Comparison of ENCODE assay signal across 1 cellular context in the genomic region with DNA sequence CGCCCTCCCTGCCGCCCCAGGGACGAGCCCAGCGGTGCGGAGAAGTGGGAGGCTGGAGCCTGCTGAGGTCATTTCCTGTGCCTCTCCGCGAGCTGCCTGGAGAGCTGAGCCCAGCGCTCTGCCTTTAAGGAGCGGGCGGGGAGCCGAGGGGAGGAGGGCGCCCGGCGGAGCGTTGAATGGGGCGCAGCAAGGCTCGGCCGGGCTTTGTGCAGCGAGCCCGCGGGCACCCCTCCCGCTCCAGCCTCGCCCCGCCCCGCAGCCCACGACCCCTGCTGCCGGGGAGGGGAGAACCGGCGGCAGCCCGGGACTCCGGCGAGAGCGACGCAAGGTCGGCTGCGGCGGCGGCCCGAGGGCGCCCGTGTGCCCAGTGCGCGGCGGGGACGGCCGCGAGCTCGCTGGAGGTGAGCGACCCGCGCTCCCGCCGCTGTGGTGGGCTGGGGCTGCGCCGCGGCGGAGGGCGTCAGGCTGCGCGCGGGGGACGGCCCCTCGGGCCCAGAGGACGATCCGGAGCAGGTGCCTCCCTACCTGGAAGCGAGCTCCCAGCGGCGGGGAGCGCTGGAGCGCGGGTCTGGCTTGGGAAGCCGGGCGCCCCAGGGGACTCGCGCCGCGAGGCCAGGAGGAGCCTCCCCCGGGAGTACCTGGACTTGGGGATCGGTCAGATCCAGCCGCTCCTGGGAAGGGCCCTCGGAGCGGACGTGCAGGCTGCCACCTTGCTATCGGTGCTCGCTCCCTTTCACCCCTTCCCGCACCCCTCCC.
TF ChIP-seq lines count a peak whose summit lies in the region.

Gene PLEKHH1 (plus strand): TSS at position 293 of the 756 bp plus-strand sequence. CDS start 8,578 bp downstream, outside the sequence.

TF ChIP-seq in HEK293, 187 proteins besides CTCF, POLR2A, EP300 and RAD21 (continued from another document and continues in another):
- TF ChIP-seq, protein P1, sequence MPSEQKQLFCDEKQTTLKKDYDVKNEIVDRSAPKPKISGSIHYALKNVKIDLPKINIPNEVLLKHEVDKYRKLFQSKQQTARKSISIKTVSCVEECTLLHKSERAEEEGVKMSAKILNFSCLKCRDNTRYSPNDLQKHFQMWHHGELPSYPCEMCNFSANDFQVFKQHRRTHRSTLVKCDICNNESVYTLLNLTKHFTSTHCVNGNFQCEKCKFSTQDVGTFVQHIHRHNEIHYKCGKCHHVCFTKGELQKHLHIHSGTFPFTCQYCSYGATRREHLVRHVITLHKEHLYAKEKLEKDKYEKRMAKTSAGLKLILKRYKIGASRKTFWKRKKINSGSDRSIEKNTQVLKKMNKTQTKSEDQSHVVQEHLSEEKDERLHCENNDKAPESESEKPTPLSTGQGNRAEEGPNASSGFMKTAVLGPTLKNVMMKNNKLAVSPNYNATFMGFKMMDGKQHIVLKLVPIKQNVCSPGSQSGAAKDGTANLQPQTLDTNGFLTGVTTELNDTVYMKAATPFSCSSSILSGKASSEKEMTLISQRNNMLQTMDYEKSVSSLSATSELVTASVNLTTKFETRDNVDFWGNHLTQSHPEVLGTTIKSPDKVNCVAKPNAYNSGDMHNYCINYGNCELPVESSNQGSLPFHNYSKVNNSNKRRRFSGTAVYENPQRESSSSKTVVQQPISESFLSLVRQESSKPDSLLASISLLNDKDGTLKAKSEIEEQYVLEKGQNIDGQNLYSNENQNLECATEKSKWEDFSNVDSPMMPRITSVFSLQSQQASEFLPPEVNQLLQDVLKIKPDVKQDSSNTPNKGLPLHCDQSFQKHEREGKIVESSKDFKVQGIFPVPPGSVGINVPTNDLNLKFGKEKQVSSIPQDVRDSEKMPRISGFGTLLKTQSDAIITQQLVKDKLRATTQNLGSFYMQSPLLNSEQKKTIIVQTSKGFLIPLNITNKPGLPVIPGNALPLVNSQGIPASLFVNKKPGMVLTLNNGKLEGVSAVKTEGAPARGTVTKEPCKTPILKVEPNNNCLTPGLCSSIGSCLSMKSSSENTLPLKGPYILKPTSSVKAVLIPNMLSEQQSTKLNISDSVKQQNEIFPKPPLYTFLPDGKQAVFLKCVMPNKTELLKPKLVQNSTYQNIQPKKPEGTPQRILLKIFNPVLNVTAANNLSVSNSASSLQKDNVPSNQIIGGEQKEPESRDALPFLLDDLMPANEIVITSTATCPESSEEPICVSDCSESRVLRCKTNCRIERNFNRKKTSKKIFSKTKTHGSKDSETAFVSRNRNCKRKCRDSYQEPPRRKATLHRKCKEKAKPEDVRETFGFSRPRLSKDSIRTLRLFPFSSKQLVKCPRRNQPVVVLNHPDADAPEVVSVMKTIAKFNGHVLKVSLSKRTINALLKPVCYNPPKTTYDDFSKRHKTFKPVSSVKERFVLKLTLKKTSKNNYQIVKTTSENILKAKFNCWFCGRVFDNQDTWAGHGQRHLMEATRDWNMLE (tag by site-specific recombination; conservative IDR thresholded peaks at IDR 0.05; ENCODE audit: low read depth) = no peak
- TF ChIP-seq ZNF169 (tag by site-specific recombination; IDR thresholded peaks at IDR 0.05) (no peak), ZNF596 (tag by site-specific recombination; IDR thresholded peaks at IDR 0.05) (no peak), PATZ1 (tag by site-specific recombination; IDR thresholded peaks at IDR 0.05) (peak; percentile 90), KLF9 (tag by site-specific recombination; IDR thresholded peaks at IDR 0.05; ENCODE audit: low read depth) (no peak), ZNF37A (tag by site-specific recombination; IDR thresholded peaks at IDR 0.05) (no peak), ZNF132 (tag by site-specific recombination; IDR thresholded peaks at IDR 0.05; ENCODE audit: borderline replicate concordance) (no peak), ZNF19 (tag by site-specific recombination; IDR thresholded peaks at IDR 0.05; ENCODE audit: low read depth) (no peak), SP3 (tag by site-specific recombination; IDR thresholded peaks at IDR 0.05) (peak; percentile 45), ZNF394 (tag by site-specific recombination; IDR thresholded peaks at IDR 0.05; ENCODE audit: borderline replicate concordance) (peak; percentile 61), MYNN (tag by site-specific recombination; IDR thresholded peaks at IDR 0.05; ENCODE audit: borderline replicate concordance) (no peak), IKZF3 (tag by site-specific recombination; IDR thresholded peaks at IDR 0.05) (peak; percentile 77), GLI2 (tag by site-specific recombination; IDR thresholded peaks at IDR 0.05; ENCODE audit: borderline replicate concordance, low read depth) (no peak), TCF7L2 (IDR thresholded peaks at IDR 0.05; ENCODE audit: borderline replicate concordance, low read depth, low read length) (no peak), ZNF214 (tag by site-specific recombination; IDR thresholded peaks at IDR 0.05; ENCODE audit: borderline replicate concordance) (no peak), ZNF510 (tag by site-specific recombination; IDR thresholded peaks at IDR 0.05; ENCODE audit: insufficient replicate concordance) (no peak), ZNF549 (tag by site-specific recombination; IDR thresholded peaks at IDR 0.05) (no peak), BCL11A (tag by site-specific recombination; IDR thresholded peaks at IDR 0.05; ENCODE audit: low read depth) (no peak), RBAK (tag by site-specific recombination; IDR thresholded peaks at IDR 0.05) (no peak), KLF1 (tag by site-specific recombination; IDR thresholded peaks at IDR 0.05) (0 out of 2 replicates have a peak, but pooled peaks have one; percentile 24), ZNF157 (tag by site-specific recombination; IDR thresholded peaks at IDR 0.05) (no peak), ZNF324 (tag by site-specific recombination; IDR thresholded peaks at IDR 0.05) (no peak), ZBTB49 (tag by site-specific recombination; IDR thresholded peaks at IDR 0.05; ENCODE audit: low read depth) (no peak), SETDB1 (IDR thresholded peaks at IDR 0.05; ENCODE audit: insufficient read length, low read length) (no peak), SCRT2 (tag by site-specific recombination; IDR thresholded peaks at IDR 0.05) (peak; percentile 52; the same call in 1 of the 2 replicates), ZNF221 (tag by site-specific recombination; IDR thresholded peaks at IDR 0.05; ENCODE audit: borderline replicate concordance) (no peak), SALL2 (tag by site-specific recombination; IDR thresholded peaks at IDR 0.05; ENCODE audit: borderline replicate concordance) (no peak), ZNF785 (tag by site-specific recombination; IDR thresholded peaks at IDR 0.05) (no peak), ZNF837 (tag by site-specific recombination; IDR thresholded peaks at IDR 0.05) (no peak), ZNF239 (tag by site-specific recombination; IDR thresholded peaks at IDR 0.05) (no peak), ZNF558 (tag by site-specific recombination; IDR thresholded peaks at IDR 0.05) (no peak), KLF16 (tag by site-specific recombination; IDR thresholded peaks at IDR 0.05) (no peak), BCL11B (tag by site-specific recombination; IDR thresholded peaks at IDR 0.05; ENCODE audit: low read depth) (no peak)
- TF ChIP-seq, protein P2, sequence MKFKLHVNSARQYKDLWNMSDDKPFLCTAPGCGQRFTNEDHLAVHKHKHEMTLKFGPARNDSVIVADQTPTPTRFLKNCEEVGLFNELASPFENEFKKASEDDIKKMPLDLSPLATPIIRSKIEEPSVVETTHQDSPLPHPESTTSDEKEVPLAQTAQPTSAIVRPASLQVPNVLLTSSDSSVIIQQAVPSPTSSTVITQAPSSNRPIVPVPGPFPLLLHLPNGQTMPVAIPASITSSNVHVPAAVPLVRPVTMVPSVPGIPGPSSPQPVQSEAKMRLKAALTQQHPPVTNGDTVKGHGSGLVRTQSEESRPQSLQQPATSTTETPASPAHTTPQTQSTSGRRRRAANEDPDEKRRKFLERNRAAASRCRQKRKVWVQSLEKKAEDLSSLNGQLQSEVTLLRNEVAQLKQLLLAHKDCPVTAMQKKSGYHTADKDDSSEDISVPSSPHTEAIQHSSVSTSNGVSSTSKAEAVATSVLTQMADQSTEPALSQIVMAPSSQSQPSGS (tag by site-specific recombination; IDR thresholded peaks at IDR 0.05; ENCODE audit: low read depth) = 0 out of 2 replicates have a peak, but pooled peaks have one; percentile 12
- TF ChIP-seq, protein P3, sequence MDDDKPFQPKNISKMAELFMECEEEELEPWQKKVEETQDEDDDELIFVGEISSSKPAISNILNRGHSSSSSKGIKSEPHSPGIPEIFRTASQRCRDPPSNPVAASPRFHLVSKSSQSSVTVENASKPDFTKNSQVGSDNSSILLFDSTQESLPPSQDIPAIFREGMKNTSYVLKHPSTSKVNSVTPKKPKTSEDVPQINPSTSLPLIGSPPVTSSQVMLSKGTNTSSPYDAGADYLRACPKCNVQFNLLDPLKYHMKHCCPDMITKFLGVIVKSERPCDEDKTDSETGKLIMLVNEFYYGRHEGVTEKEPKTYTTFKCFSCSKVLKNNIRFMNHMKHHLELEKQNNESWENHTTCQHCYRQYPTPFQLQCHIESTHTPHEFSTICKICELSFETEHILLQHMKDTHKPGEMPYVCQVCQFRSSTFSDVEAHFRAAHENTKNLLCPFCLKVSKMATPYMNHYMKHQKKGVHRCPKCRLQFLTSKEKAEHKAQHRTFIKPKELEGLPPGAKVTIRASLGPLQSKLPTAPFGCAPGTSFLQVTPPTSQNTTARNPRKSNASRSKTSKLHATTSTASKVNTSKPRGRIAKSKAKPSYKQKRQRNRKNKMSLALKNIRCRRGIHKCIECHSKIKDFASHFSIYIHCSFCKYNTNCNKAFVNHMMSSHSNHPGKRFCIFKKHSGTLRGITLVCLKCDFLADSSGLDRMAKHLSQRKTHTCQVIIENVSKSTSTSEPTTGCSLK (tag by site-specific recombination; IDR thresholded peaks at IDR 0.05) = no peak
- TF ChIP-seq, protein P4, sequence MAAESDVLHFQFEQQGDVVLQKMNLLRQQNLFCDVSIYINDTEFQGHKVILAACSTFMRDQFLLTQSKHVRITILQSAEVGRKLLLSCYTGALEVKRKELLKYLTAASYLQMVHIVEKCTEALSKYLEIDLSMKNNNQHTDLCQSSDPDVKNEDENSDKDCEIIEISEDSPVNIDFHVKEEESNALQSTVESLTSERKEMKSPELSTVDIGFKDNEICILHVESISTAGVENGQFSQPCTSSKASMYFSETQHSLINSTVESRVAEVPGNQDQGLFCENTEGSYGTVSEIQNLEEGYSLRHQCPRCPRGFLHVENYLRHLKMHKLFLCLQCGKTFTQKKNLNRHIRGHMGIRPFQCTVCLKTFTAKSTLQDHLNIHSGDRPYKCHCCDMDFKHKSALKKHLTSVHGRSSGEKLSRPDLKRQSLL (tag by site-specific recombination; IDR thresholded peaks at IDR 0.05) = peak; percentile 59
- TF ChIP-seq, protein P5, sequence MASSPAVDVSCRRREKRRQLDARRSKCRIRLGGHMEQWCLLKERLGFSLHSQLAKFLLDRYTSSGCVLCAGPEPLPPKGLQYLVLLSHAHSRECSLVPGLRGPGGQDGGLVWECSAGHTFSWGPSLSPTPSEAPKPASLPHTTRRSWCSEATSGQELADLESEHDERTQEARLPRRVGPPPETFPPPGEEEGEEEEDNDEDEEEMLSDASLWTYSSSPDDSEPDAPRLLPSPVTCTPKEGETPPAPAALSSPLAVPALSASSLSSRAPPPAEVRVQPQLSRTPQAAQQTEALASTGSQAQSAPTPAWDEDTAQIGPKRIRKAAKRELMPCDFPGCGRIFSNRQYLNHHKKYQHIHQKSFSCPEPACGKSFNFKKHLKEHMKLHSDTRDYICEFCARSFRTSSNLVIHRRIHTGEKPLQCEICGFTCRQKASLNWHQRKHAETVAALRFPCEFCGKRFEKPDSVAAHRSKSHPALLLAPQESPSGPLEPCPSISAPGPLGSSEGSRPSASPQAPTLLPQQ (tag by site-specific recombination; IDR thresholded peaks at IDR 0.05) = no peak
- TF ChIP-seq, protein P6, sequence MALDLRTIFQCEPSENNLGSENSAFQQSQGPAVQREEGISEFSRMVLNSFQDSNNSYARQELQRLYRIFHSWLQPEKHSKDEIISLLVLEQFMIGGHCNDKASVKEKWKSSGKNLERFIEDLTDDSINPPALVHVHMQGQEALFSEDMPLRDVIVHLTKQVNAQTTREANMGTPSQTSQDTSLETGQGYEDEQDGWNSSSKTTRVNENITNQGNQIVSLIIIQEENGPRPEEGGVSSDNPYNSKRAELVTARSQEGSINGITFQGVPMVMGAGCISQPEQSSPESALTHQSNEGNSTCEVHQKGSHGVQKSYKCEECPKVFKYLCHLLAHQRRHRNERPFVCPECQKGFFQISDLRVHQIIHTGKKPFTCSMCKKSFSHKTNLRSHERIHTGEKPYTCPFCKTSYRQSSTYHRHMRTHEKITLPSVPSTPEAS (tag by site-specific recombination; IDR thresholded peaks at IDR 0.05) = no peak
- TF ChIP-seq, protein P7, sequence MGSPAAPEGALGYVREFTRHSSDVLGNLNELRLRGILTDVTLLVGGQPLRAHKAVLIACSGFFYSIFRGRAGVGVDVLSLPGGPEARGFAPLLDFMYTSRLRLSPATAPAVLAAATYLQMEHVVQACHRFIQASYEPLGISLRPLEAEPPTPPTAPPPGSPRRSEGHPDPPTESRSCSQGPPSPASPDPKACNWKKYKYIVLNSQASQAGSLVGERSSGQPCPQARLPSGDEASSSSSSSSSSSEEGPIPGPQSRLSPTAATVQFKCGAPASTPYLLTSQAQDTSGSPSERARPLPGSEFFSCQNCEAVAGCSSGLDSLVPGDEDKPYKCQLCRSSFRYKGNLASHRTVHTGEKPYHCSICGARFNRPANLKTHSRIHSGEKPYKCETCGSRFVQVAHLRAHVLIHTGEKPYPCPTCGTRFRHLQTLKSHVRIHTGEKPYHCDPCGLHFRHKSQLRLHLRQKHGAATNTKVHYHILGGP (tag by site-specific recombination; IDR thresholded peaks at IDR 0.05) = no peak
